Comparison of ENCODE assay signal across 23 cellular contexts in the genomic region with DNA sequence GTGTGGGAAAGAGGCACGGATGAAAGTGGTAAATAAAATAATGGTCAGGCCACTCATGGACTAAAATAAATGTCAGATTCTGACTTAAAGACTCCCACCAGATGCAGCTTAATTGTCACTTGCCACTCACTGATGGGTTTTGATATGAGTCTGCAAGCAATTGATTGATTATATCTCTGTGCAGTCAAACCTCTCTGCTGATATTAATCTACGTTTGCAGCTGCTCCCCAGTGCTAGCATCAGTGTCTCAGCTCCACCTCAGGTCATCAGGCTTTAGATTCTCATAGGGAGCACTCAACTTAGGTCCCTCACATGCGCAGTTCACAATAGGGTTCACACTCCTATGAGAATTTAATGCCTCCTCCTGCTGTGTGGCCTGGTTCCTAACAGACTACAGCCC.
"Had no signal": no experiment of that assay in that cellular context is flagged by ENCODE, and none has a peak within 500 bp of the region (broad histone marks: within the 10 kb centered on the region; RNA-seq: fewer than 3 reads in every experiment).

No MANE protein-coding gene starts in this region.

- H3K27ac ChIP-seq: epithelial cell of prostate, esophagus squamous epithelium, gastrocnemius medialis, heart right ventricle, left lung, lower lobe of right lung had no signal

- H3K4me3 ChIP-seq: esophagus squamous epithelium, gastrocnemius medialis, heart right ventricle, left lung, lower lobe of right lung, mucosa of descending colon had no signal

- H3K27me3 ChIP-seq: esophagus squamous epithelium, gastrocnemius medialis, heart right ventricle, left lung had no signal

- H3K36me3 ChIP-seq: esophagus squamous epithelium, gastrocnemius medialis, heart right ventricle, left lung, lower lobe of right lung had no signal

- DNase-seq: cortex of kidney; effector CD8-positive, alpha-beta T cell; effector memory CD8-positive, alpha-beta T cell; endodermal cell; erythroblast; esophagus squamous epithelium; foreskin fibroblast; foreskin melanocyte; gastrocnemius medialis; glutamatergic neuron; head of caudate nucleus; heart right ventricle; hippocampal formation; left cardiac atrium; left lung; left ventricle myocardium superior; lower lobe of right lung; mesenchymal stem cell; mucosa of descending colon; naive B cell; naive thymus-derived CD8-positive, alpha-beta T cell had no signal

- ATAC-seq: effector memory CD8-positive, alpha-beta T cell; esophagus mucosa; gastrocnemius medialis; heart right ventricle; left cardiac atrium; left lung; left ventricle myocardium superior; lower lobe of right lung; mucosa of descending colon; naive thymus-derived CD8-positive, alpha-beta T cell had no signal

- H3K4me1 ChIP-seq: esophagus squamous epithelium, gastrocnemius medialis, heart right ventricle, left lung, lower lobe of right lung had no signal
